Comparison of ENCODE assay signal across 8 cellular contexts in the genomic region with DNA sequence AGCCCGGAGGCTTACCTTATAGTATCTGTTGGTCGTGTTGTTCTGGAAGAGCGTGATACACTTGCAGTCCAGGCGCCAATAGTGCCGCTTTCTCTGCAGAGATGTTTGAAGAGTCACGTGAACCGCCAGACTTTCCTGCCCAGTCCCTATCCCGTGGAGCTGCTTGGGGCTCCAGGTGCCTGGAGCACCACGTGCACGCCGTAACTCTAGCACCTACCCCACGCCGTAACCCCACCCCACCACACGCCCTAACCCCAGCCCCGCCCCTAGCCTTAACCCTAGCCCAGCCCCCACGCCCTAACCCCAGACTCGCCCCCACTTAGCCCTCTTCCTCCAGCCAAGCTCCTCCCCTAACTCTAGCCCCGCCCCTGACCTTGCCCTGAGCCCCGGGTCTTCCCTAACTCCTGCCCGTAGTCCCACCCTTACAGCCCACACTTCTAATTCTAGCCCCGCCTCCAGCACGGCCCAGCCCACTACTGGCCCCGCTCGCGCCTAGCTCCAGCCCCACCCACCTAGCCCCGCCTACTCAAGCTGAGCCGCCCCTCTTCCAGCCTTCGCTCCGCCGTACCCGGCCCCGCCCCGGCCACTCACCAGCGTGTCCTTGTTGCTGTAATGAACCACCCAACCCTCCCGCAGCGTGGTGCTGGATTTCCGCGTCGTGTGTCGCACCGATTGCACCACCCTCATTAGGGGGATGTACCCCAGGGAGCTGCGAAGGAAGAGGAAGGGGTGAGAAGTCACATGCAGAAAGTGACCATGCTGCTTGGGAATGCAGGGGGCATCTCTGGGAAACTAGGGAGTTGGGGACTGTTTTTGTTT. TPM values are rescaled to one million over a fixed set of nuclear protein-coding genes. Genes with fewer than 3 reads are reported as not detected.
DNase-seq lines count a peak whose midpoint lies in the region; ATAC-seq and TF ChIP-seq lines count a peak whose summit lies in the region.

No MANE protein-coding gene starts in this region.

- intact Hi-C loops in naive thymus-derived CD4-positive, alpha-beta T cell (cut with micrococcal nuclease) = no loop called here

- CTCF ChIA-PET in naive thymus-derived CD4-positive, alpha-beta T cell (lab: Charles Lee) = interaction anchor here (0.9 kb wide), 1 partner anchor 32 kb away, joined by 3 read pairs; no protein-coding TSS in a partner anchor

- POLR2A ChIA-PET in naive thymus-derived CD4-positive, alpha-beta T cell (lab: Charles Lee) = interaction anchor here (0.7 kb wide), 1 partner anchor 17 kb away, joined by 5 read pairs; no protein-coding TSS in a partner anchor

- H3K36me3 ChIP-seq in RWPE2 (ENCODE audit: low read depth) (peaks cover 94% of the 10 kb centered on the region), fibroblast of lung (ENCODE audit: control insufficient read depth, insufficient read depth, low read length) (peaks cover 25% of the 10 kb centered on the region)
- peaks cover 51 to 100% (median 68%) of the 10 kb centered on the region in 3 experiments for H3K36me3 ChIP-seq in naive thymus-derived CD4-positive, alpha-beta T cell (ENCODE audit: control insufficient read depth in 2 of 3, insufficient read depth in 3 of 3, low read length in 3 of 3)

- H4K20me1 ChIP-seq in fibroblast of lung (ENCODE audit: control insufficient read depth, extremely low read depth, insufficient read depth, low read length) = no peaks in the 10 kb centered on the region

- no peak overlapping the region for H3K27ac ChIP-seq in RWPE2 (ENCODE audit: poor library complexity, severe bottlenecking)
- no peak overlapping the region for H3K27ac ChIP-seq in fibroblast of lung (ENCODE audit: insufficient read depth, low read length)
- H3K27ac ChIP-seq in naive thymus-derived CD4-positive, alpha-beta T cell (ENCODE audit: low read depth, low read length) = no peak overlapping the region

- peak overlapping the region; percentile 35 for H3K4me2 ChIP-seq in fibroblast of lung (ENCODE audit: extremely low read depth, insufficient read depth, low read length)

- TF ChIP-seq CTCF in RWPE2 (IDR thresholded peaks at IDR 0.05; ENCODE audit: poor library complexity, severe bottlenecking) (no peak), fibroblast of lung (conservative IDR thresholded peaks at IDR 0.05 in 1 of 2, IDR thresholded peaks at IDR 0.05 in 1 of 2; ENCODE audit: low read depth in 1 of 2, low read length in 2 of 2) (no peak)

- peak overlapping the region; percentile 30 for H2AFZ ChIP-seq in fibroblast of lung (ENCODE audit: low read length)

- H3K27me3 ChIP-seq in RWPE2 (ENCODE audit: insufficient read depth, poor library complexity, severe bottlenecking) (no peaks in the 10 kb centered on the region), fibroblast of lung (ENCODE audit: control insufficient read depth, insufficient read depth, low read length) (no peaks in the 10 kb centered on the region)
- no peaks in the 10 kb centered on the region for H3K27me3 ChIP-seq in naive thymus-derived CD4-positive, alpha-beta T cell (ENCODE audit: control insufficient read depth in 2 of 2, insufficient read depth in 2 of 2, low read length in 2 of 2)

- ATAC-seq in RWPE2 (ENCODE audit: low read depth) (peak; percentile 25; the same call in 1 of the 3 replicates), HG03196 (IDR thresholded peaks at IDR 0.05; ENCODE audit: unreplicated experiment) (no peak), GM21576 (IDR thresholded peaks at IDR 0.05; ENCODE audit: unreplicated experiment) (no peak)
- ATAC-seq in naive thymus-derived CD4-positive, alpha-beta T cell = peak; percentile 75

- peak overlapping the region in 1 of 9 donors; percentile 56 for H3K27ac Mint-ChIP-seq in naive thymus-derived CD4-positive, alpha-beta T cell

- H3K4me1 Mint-ChIP-seq in naive thymus-derived CD4-positive, alpha-beta T cell = peaks cover 0 to 9% (median 0%) of the 10 kb centered on the region in 7 donors

- DNase-seq in GM04503 (ENCODE audit: low read depth) (peak; percentile 21), RWPE2 (ENCODE audit: low spot score) (peak; percentile 71), fibroblast of lung (ENCODE audit: low read depth in 2 of 2) (peak; percentile 56 to 71), T-helper 1 cell (no peak), OCI-M2 (lab: John Stamatoyannopoulos, UW; ENCODE audit: unreplicated experiment) (no peak)
- no peak for DNase-seq in naive thymus-derived CD4-positive, alpha-beta T cell

- H3K4me3 ChIP-seq in RWPE2 (ENCODE audit: severe bottlenecking) = no peak overlapping the region
- peak overlapping the region in 1 of 4 experiments; percentile 18 for H3K4me3 ChIP-seq in fibroblast of lung (replicated peaks in 1 of 4; ENCODE audit: control extremely low read depth in 1 of 4, insufficient read depth in 1 of 4, low read depth in 3 of 4, low read length in 4 of 4)
- no peak overlapping the region for H3K4me3 ChIP-seq in naive thymus-derived CD4-positive, alpha-beta T cell (ENCODE audit: low read length)

- H3K27me3 Mint-ChIP-seq in naive thymus-derived CD4-positive, alpha-beta T cell = no peaks in the 10 kb centered on the region

- no peak overlapping the region for H3K9ac ChIP-seq in fibroblast of lung (ENCODE audit: insufficient read depth, low read length)

- H3K79me2 ChIP-seq in fibroblast of lung (ENCODE audit: control insufficient read depth, insufficient read depth, low read length) = no peaks in the 10 kb centered on the region

- H3K36me3 Mint-ChIP-seq in naive thymus-derived CD4-positive, alpha-beta T cell = peaks cover under 1 to 50% (median 20%) of the 10 kb centered on the region in 5 donors

- H3K9me3 ChIP-seq in RWPE2 (ENCODE audit: severe bottlenecking) (no peaks in the 10 kb centered on the region), fibroblast of lung (ENCODE audit: control insufficient read depth, insufficient read depth, low read depth, low read length) (no peaks in the 10 kb centered on the region)
- no peaks in the 10 kb centered on the region for H3K9me3 ChIP-seq in naive thymus-derived CD4-positive, alpha-beta T cell (ENCODE audit: control insufficient read depth in 2 of 3, low read length in 3 of 3)

- H3K4me1 ChIP-seq in RWPE2 (ENCODE audit: insufficient read depth, poor library complexity, severe bottlenecking) = no peaks in the 10 kb centered on the region
- peaks cover 3% of the 10 kb centered on the region for H3K4me1 ChIP-seq in fibroblast of lung (ENCODE audit: control insufficient read depth, extremely low read depth, insufficient read depth, low read length)
- no peaks in the 10 kb centered on the region for H3K4me1 ChIP-seq in naive thymus-derived CD4-positive, alpha-beta T cell (ENCODE audit: control insufficient read depth in 2 of 2, insufficient read depth in 2 of 2, low read length in 2 of 2)

- H3K4me3 Mint-ChIP-seq in naive thymus-derived CD4-positive, alpha-beta T cell = no peak overlapping the region

- H3K9me3 Mint-ChIP-seq in naive thymus-derived CD4-positive, alpha-beta T cell = peaks cover 0 to 2% (median 0%) of the 10 kb centered on the region in 11 donors

RNA-seq across cellular contexts. Expression of a gene that starts 19.6 kb away (rescaled TPM):
- 8.2 and 11.6 TPM in 2 replicates for total RNA-seq in fibroblast of lung
- 8.1 and 10.8 TPM in 2 replicates for polyA plus RNA-seq in fibroblast of lung
- polyA plus RNA-seq in fibroblast of lung (2012) = 15.0 and 22.3 TPM in 2 replicates
- 30.1 and 48.5 TPM in 2 replicates for polyA minus RNA-seq in fibroblast of lung (ENCODE audit: low replicate concordance)
- total RNA-seq in naive thymus-derived CD4-positive, alpha-beta T cell = 100 to 1,000 TPM; 120 to 181 (median 123) TPM
- 100 to 1,000 TPM in 1 of 2 donors, 10 to 100 TPM in 1; 39.5 to 105 TPM for polyA plus RNA-seq in naive thymus-derived CD4-positive, alpha-beta T cell

RNA-seq across cellular contexts. Expression of a gene that starts 36.4 kb away (rescaled TPM):
- 4.1 and 5.6 TPM in 2 replicates for total RNA-seq in fibroblast of lung
- polyA plus RNA-seq in fibroblast of lung = 9.3 and 11.5 TPM in 2 replicates
- 9.4 and 12.0 TPM in 2 replicates for polyA plus RNA-seq in fibroblast of lung (2012)
- 5.3 and 7.0 TPM in 2 replicates for polyA minus RNA-seq in fibroblast of lung (ENCODE audit: low replicate concordance)
- 1 to 10 TPM in 1 of 5 experiments, under 1 TPM in 3, not detected in 1; 0.11 to 1.3 (median 0.34) TPM for total RNA-seq in naive thymus-derived CD4-positive, alpha-beta T cell
- under 1 TPM in 1 of 2 donors, not detected in 1; 0.07 TPM for polyA plus RNA-seq in naive thymus-derived CD4-positive, alpha-beta T cell

RNA-seq across cellular contexts. Expression of a gene that starts 48.5 kb away (rescaled TPM):
- 9.8 and 12.2 TPM in 2 replicates for total RNA-seq in fibroblast of lung
- polyA plus RNA-seq in fibroblast of lung = 11.8 and 15.1 TPM in 2 replicates
- polyA plus RNA-seq in fibroblast of lung (2012) = 16.8 and 19.6 TPM in 2 replicates
- polyA minus RNA-seq in fibroblast of lung (ENCODE audit: low replicate concordance) = 7.3 and 9.9 TPM in 2 replicates
- total RNA-seq in naive thymus-derived CD4-positive, alpha-beta T cell = 10 to 100 TPM; 17.5 to 29.8 (median 21.2) TPM
- 1 to 10 TPM; 1.8 to 6.8 TPM for polyA plus RNA-seq in naive thymus-derived CD4-positive, alpha-beta T cell

RNA-seq across cellular contexts. Expression of a gene that starts 48.9 kb away (rescaled TPM):
- 52.9 and 56.0 TPM in 2 replicates for total RNA-seq in fibroblast of lung
- 33.7 and 39.9 TPM in 2 replicates for polyA plus RNA-seq in fibroblast of lung
- 49.4 and 56.7 TPM in 2 replicates for polyA plus RNA-seq in fibroblast of lung (2012)
- 136 TPM in 2 replicates for polyA minus RNA-seq in fibroblast of lung (ENCODE audit: low replicate concordance)
- 100 to 1,000 TPM in 2 of 5 experiments, 10 to 100 TPM in 3; 81.3 to 120 (median 90.4) TPM for total RNA-seq in naive thymus-derived CD4-positive, alpha-beta T cell
- polyA plus RNA-seq in naive thymus-derived CD4-positive, alpha-beta T cell = 10 to 100 TPM; 16.2 to 30.9 TPM

Comparison
In these comparisons a context has a peak if more than half of its experiments do, and no peak if none do; other contexts are left out.
1. DNase-seq: peak in GM04503 (single experiment), RWPE2 (single experiment) and fibroblast of lung (2 of 2); none in naive thymus-derived CD4-positive, alpha-beta T cell (0 of 9), T-helper 1 cell (0 of 5) and OCI-M2 (single experiment).
2. ATAC-seq: peak in RWPE2 (single experiment) and naive thymus-derived CD4-positive, alpha-beta T cell (single experiment); none in HG03196 (single experiment) and GM21576 (single experiment).